In genomic region chr10:74766501-74766900, GRCh38 we compare ENCODE assay signal across 17 cellular contexts.
"Had no signal": no experiment of that assay in that cellular context is flagged by ENCODE, and none has a peak within 500 bp of the region (broad histone marks: within the 10 kb centered on the region; RNA-seq: fewer than 3 reads in every experiment).

No MANE protein-coding gene starts in this region.

- H3K4me1 Mint-ChIP-seq: natural killer cell had no signal

- DNase-seq: activated naive CD4-positive, alpha-beta T cell treated with anti-CD3 and anti-CD28 coated beads for 36 hours; hypothalamus; kidney glomerular epithelial cell; mesendoderm; natural killer cell; nucleus accumbens; right cardiac atrium; stimulated activated CD4-positive, alpha-beta T cell treated with anti-CD3 and anti-CD28 coated beads, Interleukin-4, amount 100 ng/mL, for 4 hours; stimulated activated CD8-positive, alpha-beta memory T cell treated with anti-CD3 and anti-CD28 coated beads, Interleukin-4, amount 100 ng/mL, for 48 hours; stimulated activated naive CD4-positive, alpha-beta T cell treated with Interleukin-2 at 50 U/mL for 16 hours; substantia nigra had no signal

- H3K36me3 Mint-ChIP-seq: natural killer cell had no signal

- H3K4me1 ChIP-seq: ascending aorta, esophagus muscularis mucosa, prostate gland, tibial nerve had no signal

- H3K36me3 ChIP-seq: ascending aorta, esophagus muscularis mucosa, prostate gland, tibial nerve had no signal

- H3K9me3 Mint-ChIP-seq: activated naive CD4-positive, alpha-beta T cell treated with anti-CD3 and anti-CD28 coated beads for 36 hours; natural killer cell had no signal

- H3K27ac ChIP-seq: ascending aorta, esophagus muscularis mucosa, prostate gland, tibial nerve had no signal

- H3K4me3 Mint-ChIP-seq: activated naive CD4-positive, alpha-beta T cell treated with anti-CD3 and anti-CD28 coated beads for 36 hours; natural killer cell had no signal

- H3K4me3 ChIP-seq: ascending aorta, esophagus muscularis mucosa, prostate gland, smooth muscle cell, tibial nerve had no signal

- H3K27me3 ChIP-seq: ascending aorta, esophagus muscularis mucosa, tibial nerve had no signal

- ATAC-seq: activated CD4-positive, CD25-positive, alpha-beta regulatory T cell treated with anti-CD3 and anti-CD28 coated beads, Interleukin-2, amount 50 U/mL, for 24 hours; natural killer cell; right cardiac atrium had no signal

- H3K9me3 ChIP-seq: ascending aorta, esophagus muscularis mucosa, prostate gland, tibial nerve had no signal

- H3K27ac Mint-ChIP-seq: activated naive CD4-positive, alpha-beta T cell treated with anti-CD3 and anti-CD28 coated beads for 36 hours; natural killer cell had no signal

- H3K4me2 ChIP-seq: smooth muscle cell had no signal
